ENCODE assay signal across 17 cellular contexts in the genomic region with DNA sequence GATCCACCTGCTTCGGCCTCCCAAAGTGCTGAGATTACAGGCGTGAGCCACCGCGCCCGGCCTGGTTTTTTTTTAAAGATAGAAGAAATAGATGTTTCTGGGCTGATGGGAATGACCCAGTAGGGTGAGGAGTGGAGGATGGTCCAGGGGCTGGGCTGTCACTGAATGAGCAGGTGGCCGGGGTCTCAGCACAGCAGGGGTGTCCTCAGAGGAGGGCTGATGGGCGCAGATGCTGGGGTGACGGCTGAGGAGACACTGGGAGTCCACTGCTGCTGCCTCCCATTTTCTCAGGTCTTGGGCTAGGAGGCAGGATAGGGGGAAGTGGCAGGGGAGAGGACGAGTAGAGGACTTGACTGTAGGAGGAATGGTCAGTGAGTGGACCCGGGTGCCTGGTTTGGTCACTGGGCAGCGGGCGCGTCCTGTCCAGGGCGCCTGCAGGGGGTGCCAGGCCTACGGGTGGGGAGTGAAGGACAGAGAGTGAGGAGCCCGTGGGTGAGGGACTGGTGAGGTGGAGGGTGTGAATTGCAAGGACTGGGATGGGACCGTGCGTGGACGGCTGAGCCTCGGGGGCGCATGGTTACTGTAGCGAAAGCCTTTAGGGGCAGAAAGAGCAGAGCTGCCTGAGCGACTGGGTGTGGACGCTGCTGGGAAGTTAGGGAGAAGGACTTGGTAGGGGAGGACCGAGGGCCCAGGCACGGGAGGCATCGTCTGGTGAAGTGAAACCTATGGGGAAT. TPM values are rescaled to one million over a fixed set of nuclear protein-coding genes. Genes with fewer than 3 reads are reported as not detected.
DNase-seq lines count a peak whose midpoint lies in the region; ATAC-seq, FAIRE-seq and TF ChIP-seq lines count a peak whose summit lies in the region.
"Had no signal": no experiment of that assay in that cellular context is flagged by ENCODE, and none has a peak within 500 bp of the region (broad histone marks: within the 10 kb centered on the region; RNA-seq: fewer than 3 reads in every experiment).

No MANE protein-coding gene starts in this region.

- no peaks in the 10 kb centered on the region for H3K9me3 ChIP-seq in OCI-LY1 (ENCODE audit: low read length)
- H3K9me3 ChIP-seq: thoracic aorta had no signal

- no peak for ATAC-seq in GM18858 (IDR thresholded peaks at IDR 0.05; ENCODE audit: unreplicated experiment)

- no peaks in the 10 kb centered on the region for H3K9me3 Mint-ChIP-seq in T-helper 2 cell treated with Interferon-gamma antibody and Interleukin-4, amounts not matched to agents 5 μg/mL and 100 μg/mL, for 36 hours
- H3K9me3 Mint-ChIP-seq in endothelial cell (ENCODE audit: unreplicated experiment) (no peaks in the 10 kb centered on the region), progenitor cell of endocrine pancreas (ENCODE audit: low read depth) (no peaks in the 10 kb centered on the region)

- H3F3A ChIP-seq in OCI-LY1 (ENCODE audit: insufficient read depth, low read length): no peaks in the 10 kb centered on the region

- peaks cover 67% of the 10 kb centered on the region for H3K4me1 ChIP-seq in OCI-LY1 (ENCODE audit: insufficient read depth, low read length, severe bottlenecking)

- no peaks in the 10 kb centered on the region for H3K27me3 ChIP-seq in OCI-LY1 (ENCODE audit: insufficient read depth, low read length)

- no peaks in the 10 kb centered on the region for H3K79me2 ChIP-seq in OCI-LY1 (ENCODE audit: insufficient read depth, low read length)

- no peak for FAIRE-seq in D721Med (lab: Jason Lieb, UNC)
- FAIRE-seq: A204.1, H54 had no signal

- TF ChIP-seq CTCF in OCI-LY1 (IDR thresholded peaks at IDR 0.05; ENCODE audit: low read length) (no peak), endothelial cell (IDR thresholded peaks at IDR 0.05; ENCODE audit: unreplicated experiment) (no peak), progenitor cell of endocrine pancreas (IDR thresholded peaks at IDR 0.05; ENCODE audit: unreplicated experiment) (no peak), D721Med (IDR thresholded peaks at IDR 0.05; ENCODE audit: insufficient read depth, missing control alignments) (no peak)

- peaks cover 4% of the 10 kb centered on the region for H3K36me3 Mint-ChIP-seq in T-helper 2 cell treated with Interferon-gamma antibody and Interleukin-4, amounts not matched to agents 5 μg/mL and 100 μg/mL, for 36 hours (ENCODE audit: low read depth)
- peaks cover 4% of the 10 kb centered on the region for H3K36me3 Mint-ChIP-seq in endothelial cell (ENCODE audit: low read depth, unreplicated experiment)
- H3K36me3 Mint-ChIP-seq in progenitor cell of endocrine pancreas (ENCODE audit: insufficient read depth): peaks cover 5% of the 10 kb centered on the region

- no peaks in the 10 kb centered on the region for H3K27me3 Mint-ChIP-seq in T-helper 2 cell treated with Interferon-gamma antibody and Interleukin-4, amounts not matched to agents 5 μg/mL and 100 μg/mL, for 36 hours (ENCODE audit: low read depth)
- H3K27me3 Mint-ChIP-seq in endothelial cell (ENCODE audit: unreplicated experiment) (peaks cover 9% of the 10 kb centered on the region), progenitor cell of endocrine pancreas (no peaks in the 10 kb centered on the region)

- H3K4me3 ChIP-seq in OCI-LY1 (ENCODE audit: low read depth, low read length, poor library complexity, severe bottlenecking): no peak overlapping the region
- H3K4me3 ChIP-seq: thoracic aorta had no signal

- H3K9ac ChIP-seq in OCI-LY1 (ENCODE audit: low read length): no peak overlapping the region

- no peak overlapping the region for H3K4me3 Mint-ChIP-seq in T-helper 2 cell treated with Interferon-gamma antibody and Interleukin-4, amounts not matched to agents 5 μg/mL and 100 μg/mL, for 36 hours
- H3K4me3 Mint-ChIP-seq in endothelial cell (ENCODE audit: unreplicated experiment) (peak overlapping the region; percentile 59), progenitor cell of endocrine pancreas (ENCODE audit: low read depth) (peak overlapping the region; percentile 5)

- H2AFZ ChIP-seq in OCI-LY1 (ENCODE audit: low read length): no peak overlapping the region

- peaks cover 14% of the 10 kb centered on the region for H3K4me1 Mint-ChIP-seq in T-helper 2 cell treated with Interferon-gamma antibody and Interleukin-4, amounts not matched to agents 5 μg/mL and 100 μg/mL, for 36 hours (ENCODE audit: low read depth)
- H3K4me1 Mint-ChIP-seq in endothelial cell (ENCODE audit: unreplicated experiment) (peaks cover 21% of the 10 kb centered on the region), progenitor cell of endocrine pancreas (ENCODE audit: low read depth) (peaks cover 16% of the 10 kb centered on the region)

- no peaks in the 10 kb centered on the region for H3K9me2 ChIP-seq in OCI-LY1 (ENCODE audit: low read depth, low read length)

- H4K20me1 ChIP-seq in OCI-LY1 (ENCODE audit: insufficient read depth, low read length): no peaks in the 10 kb centered on the region

- H3K36me3 ChIP-seq in OCI-LY1 (ENCODE audit: insufficient read depth, low read length): peaks cover 22% of the 10 kb centered on the region

- no peak overlapping the region for H3K4me2 ChIP-seq in OCI-LY1 (ENCODE audit: low read length)

- peak overlapping the region; percentile 83 for H3K27ac ChIP-seq in OCI-LY1 (ENCODE audit: low read depth, low read length, poor library complexity, severe bottlenecking)

- no peak for DNase-seq in T-helper 2 cell treated with Interferon-gamma antibody and Interleukin-4, amounts not matched to agents 5 μg/mL and 100 μg/mL, for 36 hours (ENCODE audit: low spot score)
- no peak for DNase-seq in T-helper 2 cell
- DNase-seq in endothelial cell (ENCODE audit: low spot score): no peak
- no peak for DNase-seq in progenitor cell of endocrine pancreas (ENCODE audit: low spot score, unreplicated experiment)
- no peak for DNase-seq in D721Med (ENCODE audit: insufficient read length, low spot score)
- DNase-seq in inferior parietal cortex (ENCODE audit: extremely low spot score): no peak
- DNase-seq: hypothalamus, NCI-H446 had no signal

- peak overlapping the region; percentile 70 for H3K27ac Mint-ChIP-seq in T-helper 2 cell treated with Interferon-gamma antibody and Interleukin-4, amounts not matched to agents 5 μg/mL and 100 μg/mL, for 36 hours
- H3K27ac Mint-ChIP-seq in endothelial cell (ENCODE audit: unreplicated experiment): peak overlapping the region; percentile 77
- H3K27ac Mint-ChIP-seq in progenitor cell of endocrine pancreas: peak overlapping the region; percentile 15

RNA-seq across cellular contexts. Expression of a gene that starts 2.2 kb away (rescaled TPM):
- total RNA-seq in endothelial cell (ENCODE audit: unreplicated experiment): 37.7 TPM
- 8.0 and 8.5 TPM in 2 replicates for total RNA-seq in progenitor cell of endocrine pancreas

RNA-seq across cellular contexts. Expression of a gene that starts 20.2 kb away (rescaled TPM):
- 65.6 TPM for total RNA-seq in endothelial cell (ENCODE audit: unreplicated experiment)
- 62.3 and 63.3 TPM in 2 replicates for total RNA-seq in progenitor cell of endocrine pancreas

RNA-seq across cellular contexts. Expression of a gene that starts 24.3 kb away (rescaled TPM):
- not detected for total RNA-seq in endothelial cell (ENCODE audit: unreplicated experiment)
- total RNA-seq in progenitor cell of endocrine pancreas: not detected in 2 replicates
- total RNA-seq: cardiac septum, HT1080, mononuclear cell, sciatic nerve, thoracic aorta had no signal

RNA-seq across cellular contexts. Expression of a gene that starts 26.7 kb away (rescaled TPM):
- 170 TPM for total RNA-seq in endothelial cell (ENCODE audit: unreplicated experiment)
- 24.0 and 27.1 TPM in 2 replicates for total RNA-seq in progenitor cell of endocrine pancreas

RNA-seq across cellular contexts. Expression of a gene that starts 34.3 kb away (rescaled TPM):
- 134 TPM for total RNA-seq in endothelial cell (ENCODE audit: unreplicated experiment)
- 233 and 245 TPM in 2 replicates for total RNA-seq in progenitor cell of endocrine pancreas

Comparison
In these comparisons a context has a peak if more than half of its experiments do, and no peak if none do; other contexts are left out.
1. H3K27ac Mint-ChIP-seq: peak in every context shown above with its lines; median percentile 77 in endothelial cell; 70 in T-helper 2 cell treated with Interferon-gamma antibody and Interleukin-4, amounts not matched to agents 5 μg/mL and 100 μg/mL, for 36 hours; 15 in progenitor cell of endocrine pancreas.